In the genomic region with DNA sequence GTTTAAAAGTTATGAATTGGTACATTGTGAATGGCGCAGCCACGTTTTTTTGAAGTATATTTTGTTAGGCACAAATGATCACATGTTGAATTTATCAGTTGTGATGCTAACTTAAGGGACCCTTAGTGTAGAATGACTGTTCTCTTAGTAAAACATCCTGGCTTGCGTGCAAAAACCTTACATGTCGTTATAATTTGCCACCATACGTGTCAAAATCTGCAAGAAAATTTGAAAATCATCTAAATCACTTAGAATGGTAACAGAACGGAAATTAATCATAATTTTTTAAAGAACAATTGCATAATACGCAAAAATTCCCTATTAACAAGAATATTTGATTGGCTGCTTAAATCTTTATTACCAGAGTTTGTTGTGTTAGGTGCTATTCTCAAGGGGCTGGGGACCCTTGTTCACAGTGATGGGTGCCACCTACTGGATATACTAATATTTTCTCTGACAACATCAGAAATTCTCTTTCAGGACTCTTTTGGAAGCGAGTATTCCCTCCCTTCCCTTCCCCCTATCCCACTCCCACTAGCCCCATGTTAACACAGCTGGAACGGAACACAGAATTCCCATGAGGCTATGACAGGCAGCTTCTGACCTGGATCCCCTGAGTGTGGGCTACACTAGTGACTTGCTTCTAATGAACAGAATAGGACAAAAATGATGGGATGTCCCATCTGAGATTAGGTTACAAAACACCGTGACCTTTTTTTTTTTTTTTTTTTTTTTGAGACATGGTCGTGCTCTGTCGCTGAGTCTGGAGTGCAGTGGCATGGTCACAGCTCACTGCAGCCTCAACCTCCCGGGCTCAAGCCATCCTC, we compare ENCODE assay signal across 8 cellular contexts.
DNase-seq lines count a peak whose midpoint lies in the region; ATAC-seq and TF ChIP-seq lines count a peak whose summit lies in the region.

No MANE protein-coding gene starts in this region.

- no peak overlapping the region for H3K27ac Mint-ChIP-seq in activated CD8-positive, alpha-beta T cell treated with anti-CD3 and anti-CD28 coated beads for 36 hours
- no peak overlapping the region for H3K27ac Mint-ChIP-seq in activated CD8-positive, alpha-beta T cell treated with anti-CD3 and anti-CD28 coated beads, Interleukin-2, amount 10 ng/mL, durations not matched to agents 7 days and 5 days

- H3K4me3 ChIP-seq in HAP-1 (no peak overlapping the region), breast epithelium (no peak overlapping the region), liver (ENCODE audit: low read depth in 1 of 3, low read length in 3 of 3) (no peak overlapping the region)

- H3K9ac ChIP-seq in liver (ENCODE audit: low read depth in 1 of 2, low read length in 2 of 2): no peak overlapping the region

- ATAC-seq in activated CD8-positive, alpha-beta T cell treated with anti-CD3 and anti-CD28 coated beads for 36 hours: peak; percentile 62
- ATAC-seq in activated CD8-positive, alpha-beta T cell treated with anti-CD3 and anti-CD28 coated beads, Interleukin-2, amount 10 ng/mL, durations not matched to agents 7 days and 5 days: no peak
- ATAC-seq in HG03045 (IDR thresholded peaks at IDR 0.05; ENCODE audit: unreplicated experiment): no peak

- H3K27ac ChIP-seq in breast epithelium: no peak overlapping the region
- H3K27ac ChIP-seq in liver (ENCODE audit: low read depth in 1 of 2, low read length in 2 of 2): no peak overlapping the region

- peaks cover 10% of the 10 kb centered on the region for H3K4me1 Mint-ChIP-seq in activated CD8-positive, alpha-beta T cell treated with anti-CD3 and anti-CD28 coated beads for 36 hours (ENCODE audit: low read depth)
- no peaks in the 10 kb centered on the region for H3K4me1 Mint-ChIP-seq in activated CD8-positive, alpha-beta T cell treated with anti-CD3 and anti-CD28 coated beads, Interleukin-2, amount 10 ng/mL, durations not matched to agents 7 days and 5 days (ENCODE audit: low read depth)

- no peak for TF ChIP-seq POLR2A in breast epithelium (IDR thresholded peaks at IDR 0.05)

- no peaks in the 10 kb centered on the region for H3K27me3 ChIP-seq in HAP-1 (ENCODE audit: low read depth)
- peaks cover 0 to 14% of the 10 kb centered on the region in 2 donors for H3K27me3 ChIP-seq in breast epithelium
- H3K27me3 ChIP-seq in liver (ENCODE audit: control insufficient read depth in 4 of 4, insufficient read depth in 4 of 4, low read length in 3 of 4): no peaks in the 10 kb centered on the region

- peak; percentile 77 to 87 for TF ChIP-seq RAD21 in liver (IDR thresholded peaks at IDR 0.05)

- no peaks in the 10 kb centered on the region for H3K36me3 Mint-ChIP-seq in activated CD8-positive, alpha-beta T cell treated with anti-CD3 and anti-CD28 coated beads for 36 hours (ENCODE audit: low read depth)
- no peaks in the 10 kb centered on the region for H3K36me3 Mint-ChIP-seq in activated CD8-positive, alpha-beta T cell treated with anti-CD3 and anti-CD28 coated beads, Interleukin-2, amount 10 ng/mL, durations not matched to agents 7 days and 5 days (ENCODE audit: low read depth)

- CTCF ChIA-PET in activated CD8-positive, alpha-beta T cell treated with anti-CD3 and anti-CD28 coated beads for 36 hours (lab: Charles Lee): interaction anchor here (1.3 to 1.4 kb wide), 3 partner anchors 34 to 335 kb away, joined by 3 to 4 read pairs (median 3); partner anchors contain the start of genes APOO and CXorf58
- CTCF ChIA-PET in activated CD8-positive, alpha-beta T cell treated with anti-CD3 and anti-CD28 coated beads, Interleukin-2, amount 10 ng/mL, durations not matched to agents 7 days and 5 days (lab: Charles Lee): interaction anchor here (0.7 to 2.2 kb wide), 4 partner anchors 18 to 161 kb away, joined by 3 to 12 read pairs (median 5); no protein-coding TSS in a partner anchor

- H3K4me1 ChIP-seq in HAP-1 (peaks cover 11% of the 10 kb centered on the region), breast epithelium (no peaks in the 10 kb centered on the region), liver (ENCODE audit: control insufficient read depth in 4 of 4, insufficient read depth in 4 of 4, low read length in 3 of 4) (peaks cover 0 to 10% (median 5%) of the 10 kb centered on the region in 4 donors)

- WGBS in liver: 51% methylated on average over 13 of the region's 13 CpGs

- no peak overlapping the region for H3K4me3 Mint-ChIP-seq in activated CD8-positive, alpha-beta T cell treated with anti-CD3 and anti-CD28 coated beads for 36 hours
- H3K4me3 Mint-ChIP-seq in activated CD8-positive, alpha-beta T cell treated with anti-CD3 and anti-CD28 coated beads, Interleukin-2, amount 10 ng/mL, durations not matched to agents 7 days and 5 days: no peak overlapping the region

- H3K36me3 ChIP-seq in HAP-1 (replicated peaks) (no peaks in the 10 kb centered on the region), breast epithelium (no peaks in the 10 kb centered on the region), liver (ENCODE audit: control insufficient read depth in 4 of 4, insufficient read depth in 3 of 4, low read depth in 1 of 4, low read length in 3 of 4) (no peaks in the 10 kb centered on the region)

- H3K27me3 Mint-ChIP-seq in activated CD8-positive, alpha-beta T cell treated with anti-CD3 and anti-CD28 coated beads for 36 hours: no peaks in the 10 kb centered on the region
- peaks cover 10% of the 10 kb centered on the region for H3K27me3 Mint-ChIP-seq in activated CD8-positive, alpha-beta T cell treated with anti-CD3 and anti-CD28 coated beads, Interleukin-2, amount 10 ng/mL, durations not matched to agents 7 days and 5 days (ENCODE audit: low read depth)

- TF ChIP-seq CTCF in activated CD8-positive, alpha-beta T cell treated with anti-CD3 and anti-CD28 coated beads for 36 hours (IDR thresholded peaks at IDR 0.05): peak; percentile 42
- TF ChIP-seq CTCF in breast epithelium (IDR thresholded peaks at IDR 0.05) (peak in 2 of 3 donors; percentile 17 to 18), liver (IDR thresholded peaks at IDR 0.05; ENCODE audit: low read depth, low read length, missing input control) (peak; percentile 46)

- intact Hi-C loops in activated CD8-positive, alpha-beta T cell treated with anti-CD3 and anti-CD28 coated beads for 36 hours (cut with micrococcal nuclease): loop anchor here (5.0 kb wide), 1 partner anchor 160 kb away; no protein-coding TSS in a partner anchor
- intact Hi-C loops in breast epithelium (cut with DNase I; ENCODE audit: low total_unique reads): no loop called here

- in situ Hi-C loops in HAP-1 (cut with MboI; ENCODE audit: low sequenced_read_pairs): loop anchor here (5.0 to 25.0 kb wide), 2 partner anchors 170 to 330 kb away; partner anchors contain the start of genes APOO and CXorf58

- H3K9me3 ChIP-seq in HAP-1 (no peaks in the 10 kb centered on the region), breast epithelium (no peaks in the 10 kb centered on the region), liver (ENCODE audit: control insufficient read depth in 4 of 4, low read length in 3 of 4) (no peaks in the 10 kb centered on the region)

- DNase-seq in activated CD8-positive, alpha-beta T cell treated with anti-CD3 and anti-CD28 coated beads for 36 hours: peak; percentile 5
- no peak for DNase-seq in activated CD8-positive, alpha-beta T cell treated with anti-CD3 and anti-CD28 coated beads, Interleukin-2, amount 10 ng/mL, durations not matched to agents 7 days and 5 days
- DNase-seq in HAP-1 (ENCODE audit: low spot score in 2 of 2) (peak; percentile 52 to 71), NCI-H2107 (lab: John Stamatoyannopoulos, UW) (peak; percentile 47), breast epithelium (ENCODE audit: low spot score in 2 of 2) (no peak), HuH-7.5 (ENCODE audit: low spot score) (no peak)

- no peaks in the 10 kb centered on the region for H3K9me3 Mint-ChIP-seq in activated CD8-positive, alpha-beta T cell treated with anti-CD3 and anti-CD28 coated beads for 36 hours
- no peaks in the 10 kb centered on the region for H3K9me3 Mint-ChIP-seq in activated CD8-positive, alpha-beta T cell treated with anti-CD3 and anti-CD28 coated beads, Interleukin-2, amount 10 ng/mL, durations not matched to agents 7 days and 5 days (ENCODE audit: insufficient read depth)

- POLR2A ChIA-PET in activated CD8-positive, alpha-beta T cell treated with anti-CD3 and anti-CD28 coated beads for 36 hours (lab: Charles Lee): no interaction called here
- POLR2A ChIA-PET in activated CD8-positive, alpha-beta T cell treated with anti-CD3 and anti-CD28 coated beads, Interleukin-2, amount 10 ng/mL, durations not matched to agents 7 days and 5 days (lab: Charles Lee): interaction anchor here (0.6 kb wide), 1 partner anchor 144 kb away, joined by 4 read pairs; no protein-coding TSS in a partner anchor

TF ChIP-seq in liver, 16 proteins besides CTCF, POLR2A, EP300 and RAD21:
- TF ChIP-seq NR2F2 (IDR thresholded peaks at IDR 0.05) (no peak), GABPA (IDR thresholded peaks at IDR 0.05 in 1 of 2, conservative IDR thresholded peaks at IDR 0.05 in 1 of 2) (no peak)

Comparison
In these comparisons a context has a peak if more than half of its experiments do, and no peak if none do; other contexts are left out.
1. DNase-seq: peak in activated CD8-positive, alpha-beta T cell treated with anti-CD3 and anti-CD28 coated beads for 36 hours (single experiment), HAP-1 (2 of 2) and NCI-H2107 (single experiment); none in activated CD8-positive, alpha-beta T cell treated with anti-CD3 and anti-CD28 coated beads, Interleukin-2, amount 10 ng/mL, durations not matched to agents 7 days and 5 days (single experiment), breast epithelium (0 of 2) and HuH-7.5 (single experiment).
2. Peak in every context shown above with its lines, with median percentiles within 50 percentile points of each other: CTCF ChIP-seq.